Comparison of ENCODE assay signal across 21 cellular contexts in genomic region chr1:19884312-19884711, GRCh38. TPM values are rescaled to one million over a fixed set of nuclear protein-coding genes. Genes with fewer than 3 reads are reported as not detected.
DNase-seq lines count a peak whose midpoint lies in the region; ATAC-seq and TF ChIP-seq lines count a peak whose summit lies in the region.
"Had no signal": no experiment of that assay in that cellular context is flagged by ENCODE, and none has a peak within 500 bp of the region (broad histone marks: within the 10 kb centered on the region; RNA-seq: fewer than 3 reads in every experiment).

No MANE protein-coding gene starts in this region.

- H3K4me3 Mint-ChIP-seq in activated naive CD8-positive, alpha-beta T cell = peak overlapping the region; percentile 90
- H3K4me3 Mint-ChIP-seq in activated naive CD8-positive, alpha-beta T cell treated with anti-CD3 and anti-CD28 coated beads for 36 hours = no peak overlapping the region

- no peaks in the 10 kb centered on the region for H3K27me3 Mint-ChIP-seq in activated naive CD8-positive, alpha-beta T cell
- no peaks in the 10 kb centered on the region for H3K27me3 Mint-ChIP-seq in activated naive CD8-positive, alpha-beta T cell treated with anti-CD3 and anti-CD28 coated beads for 36 hours

- ATAC-seq in HG03469 (IDR thresholded peaks at IDR 0.05; ENCODE audit: unreplicated experiment) (no peak), Right ventricle myocardium inferior (no peak), GM21390 (IDR thresholded peaks at IDR 0.05; ENCODE audit: unreplicated experiment) (no peak)
- ATAC-seq: Panc1 had no signal

- no peak overlapping the region for H3K27ac Mint-ChIP-seq in activated naive CD8-positive, alpha-beta T cell
- no peak overlapping the region for H3K27ac Mint-ChIP-seq in activated naive CD8-positive, alpha-beta T cell treated with anti-CD3 and anti-CD28 coated beads for 36 hours
- H3K27ac Mint-ChIP-seq: activated T-helper 2 cell treated with anti-CD3 and anti-CD28 coated beads, Interferon-gamma antibody, Interleukin-2, Interleukin-4, amounts not matched to agents 10 μg/mL and 5 μg/mL and 100 μg/mL, durations not matched to agents 14 hours and 24 hours and 36 hours; T-helper 1 cell treated with Interleukin-12 subunit alpha and Interleukin-12 subunit beta and Interleukin-4 antibody, amounts not matched to agents 30 μg/mL and 1 μg/mL, for 36 hours had no signal

- peak overlapping the region; percentile 91; the same call in 1 of the 2 replicates for H3K4me3 ChIP-seq in SJCRH30
- peak overlapping the region; percentile 70 to 88 for H3K4me3 ChIP-seq in foreskin fibroblast (ENCODE audit: low read depth in 1 of 2, low read length in 2 of 2)
- H3K4me3 ChIP-seq in skeletal muscle satellite cell (ENCODE audit: low read length) = peak overlapping the region; percentile 84

- H3K36me3 ChIP-seq in SJCRH30 (peaks cover 36% of the 10 kb centered on the region), skeletal muscle satellite cell (ENCODE audit: insufficient read depth, low read length) (peaks cover 4% of the 10 kb centered on the region)

- H3K4me2 ChIP-seq in skeletal muscle satellite cell (ENCODE audit: low read length) = peak overlapping the region; percentile 97

- intact Hi-C loops in Right ventricle myocardium inferior (cut with DNase I) = no loop called here

- TF ChIP-seq CTCF in foreskin fibroblast (IDR thresholded peaks at IDR 0.05; ENCODE audit: low read depth, low read length) = no peak

- DNase-seq in activated naive CD8-positive, alpha-beta T cell treated with anti-CD3 and anti-CD28 coated beads for 36 hours = no peak
- DNase-seq in SJCRH30 (no peak), foreskin fibroblast (no peak), Right ventricle myocardium inferior (ENCODE audit: missing footprints) (no peak)
- DNase-seq: activated CD4-positive, alpha-beta T cell treated with anti-CD3 and anti-CD28 coated beads for 4 hours; DMS79; effector CD8-positive, alpha-beta T cell; foreskin melanocyte; KBM-7; NCI-H1436 treated with DMSO at 0.1 percent for 48 hours; NCI-H446; stimulated activated CD4-positive, alpha-beta T cell treated with anti-CD3 and anti-CD28 coated beads, Interleukin-12 subunit alpha, Interleukin-12 subunit beta, amount 100 ng/mL, for 4 hours had no signal

- peaks cover 11% of the 10 kb centered on the region for H3K4me1 ChIP-seq in SJCRH30
- peaks cover 17% of the 10 kb centered on the region for H3K4me1 ChIP-seq in skeletal muscle satellite cell (ENCODE audit: control insufficient read depth, insufficient read depth, low read length)

- no peaks in the 10 kb centered on the region for H3K27me3 ChIP-seq in SJCRH30
- H3K27me3 ChIP-seq in skeletal muscle satellite cell (ENCODE audit: control insufficient read depth, insufficient read depth, low read length) = no peaks in the 10 kb centered on the region

- no peak overlapping the region for H3K27ac ChIP-seq in SJCRH30

- no peaks in the 10 kb centered on the region for H3K9me3 Mint-ChIP-seq in activated naive CD8-positive, alpha-beta T cell (ENCODE audit: low read depth)
- no peaks in the 10 kb centered on the region for H3K9me3 Mint-ChIP-seq in activated naive CD8-positive, alpha-beta T cell treated with anti-CD3 and anti-CD28 coated beads for 36 hours
- H3K9me3 Mint-ChIP-seq: activated T-helper 2 cell treated with anti-CD3 and anti-CD28 coated beads, Interferon-gamma antibody, Interleukin-2, Interleukin-4, amounts not matched to agents 10 μg/mL and 5 μg/mL and 100 μg/mL, durations not matched to agents 14 hours and 24 hours and 36 hours had no signal

- no peaks in the 10 kb centered on the region for H3K36me3 Mint-ChIP-seq in activated naive CD8-positive, alpha-beta T cell
- H3K36me3 Mint-ChIP-seq in activated naive CD8-positive, alpha-beta T cell treated with anti-CD3 and anti-CD28 coated beads for 36 hours = no peaks in the 10 kb centered on the region

- H3K9me3 ChIP-seq in SJCRH30 (replicated peaks) = no peaks in the 10 kb centered on the region
- H3K9me3 ChIP-seq in skeletal muscle satellite cell (replicated peaks; ENCODE audit: low read length) = no peaks in the 10 kb centered on the region

- H3K4me1 Mint-ChIP-seq in activated naive CD8-positive, alpha-beta T cell (ENCODE audit: low read depth) = peaks cover 53% of the 10 kb centered on the region
- H3K4me1 Mint-ChIP-seq in activated naive CD8-positive, alpha-beta T cell treated with anti-CD3 and anti-CD28 coated beads for 36 hours = peaks cover 39% of the 10 kb centered on the region

- peak overlapping the region; percentile 86 for H3K9ac ChIP-seq in skeletal muscle satellite cell (ENCODE audit: low read depth, low read length)

RNA-seq across cellular contexts. Expression of gene OTUD3, which starts 2.1 kb away (rescaled TPM):
- 1 to 10 TPM; 6.2 to 7.3 TPM for total RNA-seq in activated naive CD8-positive, alpha-beta T cell treated with anti-CD3 and anti-CD28 coated beads for 36 hours
- 43.2 and 51.1 TPM in 2 replicates for total RNA-seq in SJCRH30 (2014; rRNA removed; shearing (Covaris generic))
- total RNA-seq in skeletal muscle satellite cell (2012; rRNA removed) = 3.3 and 4.1 TPM in 2 replicates
- 3.4 TPM for total RNA-seq in Right ventricle myocardium inferior

RNA-seq across cellular contexts. Expression of gene PLA2G2E, which starts 39.1 kb away (rescaled TPM):
- not detected for total RNA-seq in activated naive CD8-positive, alpha-beta T cell treated with anti-CD3 and anti-CD28 coated beads for 36 hours
- not detected in 2 replicates for total RNA-seq in SJCRH30 (2014; rRNA removed; shearing (Covaris generic))
- total RNA-seq in skeletal muscle satellite cell (2012; rRNA removed) = not detected in 2 replicates
- total RNA-seq in Right ventricle myocardium inferior = not detected
- total RNA-seq: activated T-helper 2 cell treated with anti-CD3 and anti-CD28 coated beads, Interferon-gamma antibody, Interleukin-2, Interleukin-4, amounts not matched to agents 10 μg/mL and 5 μg/mL and 100 μg/mL, durations not matched to agents 14 hours and 24 hours and 36 hours; osteocyte; subcutaneous adipose tissue had no signal
